2 cellular contexts compared by ENCODE assay signal in the genomic region with DNA sequence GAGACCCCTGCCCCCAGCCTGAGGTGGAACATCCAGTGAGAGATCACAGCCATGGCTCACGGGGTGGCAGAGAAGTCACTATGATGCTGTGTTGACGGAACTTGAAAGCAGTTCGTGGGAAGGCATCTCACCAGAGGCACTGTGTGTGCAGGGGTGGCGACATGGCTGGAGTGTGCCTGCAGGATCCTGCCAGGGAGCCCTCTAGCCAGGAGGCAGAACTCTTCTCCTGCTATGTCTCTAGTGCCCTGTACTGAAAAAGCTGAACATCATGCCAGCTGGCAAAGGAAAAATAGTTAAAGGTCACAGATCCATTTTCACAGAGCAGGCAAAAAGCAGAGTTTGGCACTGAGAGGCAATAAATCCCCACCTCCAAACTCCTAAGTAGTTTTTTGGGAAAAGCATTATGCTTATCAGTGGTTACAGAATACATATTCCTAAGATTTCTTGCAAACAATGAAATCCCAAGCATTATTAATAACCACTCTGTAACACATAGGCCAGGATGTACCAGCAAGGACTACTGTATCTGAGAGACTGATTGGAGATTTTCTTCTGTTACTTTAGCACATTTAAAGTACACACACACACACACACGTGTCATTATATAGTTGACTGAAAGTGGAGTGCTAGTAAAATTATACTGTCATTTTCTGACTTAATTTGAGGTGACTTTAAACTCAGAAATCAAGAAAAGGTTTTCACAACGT.
TF ChIP-seq lines count a peak whose summit lies in the region.

No MANE protein-coding gene starts in this region.

TF ChIP-seq in liver, 16 proteins besides CTCF, POLR2A, EP300 and RAD21:
- TF ChIP-seq SP1 (IDR thresholded peaks at IDR 0.05), result peak; percentile 41
- peak; percentile 68 for TF ChIP-seq YY1 (IDR thresholded peaks at IDR 0.05)
- TF ChIP-seq HNF4G (IDR thresholded peaks at IDR 0.05), result no peak
- TF ChIP-seq HNF4A (conservative IDR thresholded peaks at IDR 0.05), result peak; percentile 54 to 61
- TF ChIP-seq, protein P1, sequence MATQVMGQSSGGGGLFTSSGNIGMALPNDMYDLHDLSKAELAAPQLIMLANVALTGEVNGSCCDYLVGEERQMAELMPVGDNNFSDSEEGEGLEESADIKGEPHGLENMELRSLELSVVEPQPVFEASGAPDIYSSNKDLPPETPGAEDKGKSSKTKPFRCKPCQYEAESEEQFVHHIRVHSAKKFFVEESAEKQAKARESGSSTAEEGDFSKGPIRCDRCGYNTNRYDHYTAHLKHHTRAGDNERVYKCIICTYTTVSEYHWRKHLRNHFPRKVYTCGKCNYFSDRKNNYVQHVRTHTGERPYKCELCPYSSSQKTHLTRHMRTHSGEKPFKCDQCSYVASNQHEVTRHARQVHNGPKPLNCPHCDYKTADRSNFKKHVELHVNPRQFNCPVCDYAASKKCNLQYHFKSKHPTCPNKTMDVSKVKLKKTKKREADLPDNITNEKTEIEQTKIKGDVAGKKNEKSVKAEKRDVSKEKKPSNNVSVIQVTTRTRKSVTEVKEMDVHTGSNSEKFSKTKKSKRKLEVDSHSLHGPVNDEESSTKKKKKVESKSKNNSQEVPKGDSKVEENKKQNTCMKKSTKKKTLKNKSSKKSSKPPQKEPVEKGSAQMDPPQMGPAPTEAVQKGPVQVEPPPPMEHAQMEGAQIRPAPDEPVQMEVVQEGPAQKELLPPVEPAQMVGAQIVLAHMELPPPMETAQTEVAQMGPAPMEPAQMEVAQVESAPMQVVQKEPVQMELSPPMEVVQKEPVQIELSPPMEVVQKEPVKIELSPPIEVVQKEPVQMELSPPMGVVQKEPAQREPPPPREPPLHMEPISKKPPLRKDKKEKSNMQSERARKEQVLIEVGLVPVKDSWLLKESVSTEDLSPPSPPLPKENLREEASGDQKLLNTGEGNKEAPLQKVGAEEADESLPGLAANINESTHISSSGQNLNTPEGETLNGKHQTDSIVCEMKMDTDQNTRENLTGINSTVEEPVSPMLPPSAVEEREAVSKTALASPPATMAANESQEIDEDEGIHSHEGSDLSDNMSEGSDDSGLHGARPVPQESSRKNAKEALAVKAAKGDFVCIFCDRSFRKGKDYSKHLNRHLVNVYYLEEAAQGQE (IDR thresholded peaks at IDR 0.05), result no peak
- peak in 1 of 2 donors; percentile 48 for TF ChIP-seq RXRA (IDR thresholded peaks at IDR 0.05)
- no peak for TF ChIP-seq FOXA1 (IDR thresholded peaks at IDR 0.05)
- TF ChIP-seq, protein P2, sequence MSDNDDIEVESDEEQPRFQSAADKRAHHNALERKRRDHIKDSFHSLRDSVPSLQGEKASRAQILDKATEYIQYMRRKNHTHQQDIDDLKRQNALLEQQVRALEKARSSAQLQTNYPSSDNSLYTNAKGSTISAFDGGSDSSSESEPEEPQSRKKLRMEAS (IDR thresholded peaks at IDR 0.05), result peak; percentile 19
- peak; percentile 31 for TF ChIP-seq NR2F2 (IDR thresholded peaks at IDR 0.05)
TF ChIP-seq in liver: peak in this region for 6.

TF ChIP-seq in HepG2, 621 proteins besides CTCF, POLR2A, EP300 and RAD21:
- TF ChIP-seq ZIK1 (CRISPR knock-in tag; IDR thresholded peaks at IDR 0.05; ENCODE audit: borderline replicate concordance, low read depth) (no peak), PPARG (CRISPR knock-in tag; conservative IDR thresholded peaks at IDR 0.05) (no peak), SRY (CRISPR knock-in tag; IDR thresholded peaks at IDR 0.05) (no peak), BRD4 (CRISPR knock-in tag; IDR thresholded peaks at IDR 0.05) (no peak), CCAR2 (optimal IDR thresholded peaks at IDR 0.05; ENCODE audit: low read depth, low read length) (no peak), GZF1 (CRISPR knock-in tag; IDR thresholded peaks at IDR 0.05) (no peak), SIN3A (IDR thresholded peaks at IDR 0.05; ENCODE audit: borderline replicate concordance, low read depth, low read length) (no peak), KMT2A (CRISPR knock-in tag; IDR thresholded peaks at IDR 0.05) (no peak), ZBTB8A (CRISPR knock-in tag; IDR thresholded peaks at IDR 0.05; ENCODE audit: borderline replicate concordance, low read depth) (no peak), ZBTB3 (CRISPR knock-in tag; IDR thresholded peaks at IDR 0.05; ENCODE audit: borderline replicate concordance, low read depth) (no peak), ARNT2 (CRISPR knock-in tag; IDR thresholded peaks at IDR 0.05; ENCODE audit: low read depth) (no peak), EED (CRISPR knock-in tag; IDR thresholded peaks at IDR 0.05) (no peak), FOSL1 (CRISPR knock-in tag; IDR thresholded peaks at IDR 0.05; ENCODE audit: borderline replicate concordance) (no peak), SPEN (CRISPR knock-in tag; IDR thresholded peaks at IDR 0.05; ENCODE audit: low read depth) (no peak), ZFP36 (IDR thresholded peaks at IDR 0.05; ENCODE audit: borderline replicate concordance, low read depth, low read length, partially characterized antibody) (no peak)
